ENCODE assay signal across 15 cellular contexts in genomic region chr13:70380809-70381208, GRCh38.
DNase-seq lines count a peak whose midpoint lies in the region; ATAC-seq, FAIRE-seq and TF ChIP-seq lines count a peak whose summit lies in the region.
"Had no signal": no experiment of that assay in that cellular context is flagged by ENCODE, and none has a peak within 500 bp of the region (broad histone marks: within the 10 kb centered on the region; RNA-seq: fewer than 3 reads in every experiment).

No MANE protein-coding gene starts in this region.

- intact Hi-C loops in right lobe of liver (cut with DNase I), result no loop called here
- intact Hi-C loops in HepG2 (cut with micrococcal nuclease; ENCODE audit: unreplicated experiment), result no loop called here
- intact Hi-C loops in mucosa of descending colon (cut with DNase I, micrococcal nuclease), result no loop called here

- POLR2A ChIA-PET in HepG2 (lab: Yijun Ruan, JAX), result no interaction called here

- TF ChIP-seq POLR2A in right lobe of liver (IDR thresholded peaks at IDR 0.05) (no peak), HepG2 (IDR thresholded peaks at IDR 0.05; ENCODE audit: insufficient read depth in 1 of 2, low read depth in 2 of 2, low read length in 2 of 2) (no peak)

- no peaks in the 10 kb centered on the region for H4K20me1 ChIP-seq in HepG2 (ENCODE audit: insufficient read depth, low read length)
- H4K20me1 ChIP-seq: BLaER1 had no signal

- no peak overlapping the region for H3K9ac ChIP-seq in HepG2 (ENCODE audit: insufficient read depth, low read depth, low read length)
- H3K9ac ChIP-seq: BLaER1 had no signal

- no peaks in the 10 kb centered on the region for H3K4me1 ChIP-seq in right lobe of liver
- H3K4me1 ChIP-seq in HepG2 (ENCODE audit: insufficient read depth, low read length), result no peaks in the 10 kb centered on the region
- H3K4me1 ChIP-seq in mucosa of descending colon (ENCODE audit: low read depth), result no peaks in the 10 kb centered on the region
- H3K4me1 ChIP-seq: BLaER1 had no signal

- no TSS peak for BruUV-seq in HepG2 (replicated peaks; lab: Mats Ljungman, UMichigan)

- H3K4me1 Mint-ChIP-seq in stimulated activated naive CD8-positive, alpha-beta T cell treated with anti-CD3 and anti-CD28 coated beads, Interleukin-15, amount 100 ng/mL, for 72 hours, result no peaks in the 10 kb centered on the region
- H3K4me1 Mint-ChIP-seq: CD4-positive, CD25-positive, alpha-beta regulatory T cell had no signal

- no peak for DNase-seq in right lobe of liver
- no peak for DNase-seq in HepG2 (ENCODE audit: low spot score)
- DNase-seq in NCI-H82 treated with DMSO at 0.1 percent for 48 hours (lab: John Stamatoyannopoulos, UW; ENCODE audit: unreplicated experiment), result peak; percentile 29
- DNase-seq in mucosa of descending colon, result peak in 1 of 3 donors; percentile 13
- DNase-seq in stimulated activated naive CD8-positive, alpha-beta T cell treated with anti-CD3 and anti-CD28 coated beads, Interleukin-15, amount 100 ng/mL, for 72 hours, result no peak
- no peak for DNase-seq in retina
- DNase-seq: 8988T; AML-193; CD4-positive, CD25-positive, alpha-beta regulatory T cell; DMS53; GF-D8; HCEC 1CT; HFFc6 had no signal

- no peak overlapping the region for H2AFZ ChIP-seq in HepG2 (ENCODE audit: low read length)

- H3K27ac Mint-ChIP-seq in stimulated activated naive CD8-positive, alpha-beta T cell treated with anti-CD3 and anti-CD28 coated beads, Interleukin-15, amount 100 ng/mL, for 72 hours, result no peak overlapping the region
- H3K27ac Mint-ChIP-seq: CD4-positive, CD25-positive, alpha-beta regulatory T cell; HFFc6 had no signal

- H3K9me3 ChIP-seq in right lobe of liver, result no peaks in the 10 kb centered on the region
- no peaks in the 10 kb centered on the region for H3K9me3 ChIP-seq in HepG2 (ENCODE audit: low read length)
- H3K9me3 ChIP-seq in mucosa of descending colon, result no peaks in the 10 kb centered on the region
- H3K9me3 ChIP-seq: BLaER1 had no signal

- no peaks in the 10 kb centered on the region for H3K9me3 Mint-ChIP-seq in stimulated activated naive CD8-positive, alpha-beta T cell treated with anti-CD3 and anti-CD28 coated beads, Interleukin-15, amount 100 ng/mL, for 72 hours

- no peak for TF ChIP-seq RAD21 in HepG2 (CRISPR knock-in tag; IDR thresholded peaks at IDR 0.05)

- in situ Hi-C loops in HepG2 (cut with HindIII; ENCODE audit: extremely low pct_ligation_motif_present, low pct_unique_long_range_greater_than_20kb), result no loop called here

- H3K4me3 Mint-ChIP-seq in stimulated activated naive CD8-positive, alpha-beta T cell treated with anti-CD3 and anti-CD28 coated beads, Interleukin-15, amount 100 ng/mL, for 72 hours, result no peak overlapping the region
- H3K4me3 Mint-ChIP-seq: CD4-positive, CD25-positive, alpha-beta regulatory T cell; HFFc6 had no signal

- FAIRE-seq in HepG2 (lab: Jason Lieb, UNC), result no peak

- TF ChIP-seq CTCF in right lobe of liver (IDR thresholded peaks at IDR 0.05) (no peak), HepG2 (CRISPR knock-in tag; IDR thresholded peaks at IDR 0.05) (no peak), mucosa of descending colon (IDR thresholded peaks at IDR 0.05) (no peak)

- H3K4me3 ChIP-seq in right lobe of liver, result no peak overlapping the region
- H3K4me3 ChIP-seq in HepG2 (replicated peaks in 1 of 3; ENCODE audit: insufficient read depth in 1 of 3, low read depth in 2 of 3, low read length in 3 of 3), result no peak overlapping the region
- H3K4me3 ChIP-seq in mucosa of descending colon, result no peak overlapping the region
- H3K4me3 ChIP-seq: BLaER1 had no signal

- peak; percentile 36 to 94 (median 49) for ATAC-seq in right lobe of liver
- no peak for ATAC-seq in HepG2
- peak; percentile 91 for ATAC-seq in mucosa of descending colon
- ATAC-seq in stimulated activated naive CD8-positive, alpha-beta T cell treated with anti-CD3 and anti-CD28 coated beads, Interleukin-15, amount 100 ng/mL, for 72 hours, result no peak
- ATAC-seq in HG02884 (IDR thresholded peaks at IDR 0.05; ENCODE audit: unreplicated experiment), result no peak

- H3K27me3 ChIP-seq in right lobe of liver, result no peaks in the 10 kb centered on the region
- no peaks in the 10 kb centered on the region for H3K27me3 ChIP-seq in HepG2 (ENCODE audit: control insufficient read depth in 1 of 2, insufficient read depth in 2 of 2, low read length in 2 of 2)
- H3K27me3 ChIP-seq: BLaER1 had no signal

- no peaks in the 10 kb centered on the region for H3K36me3 ChIP-seq in right lobe of liver
- no peaks in the 10 kb centered on the region for H3K36me3 ChIP-seq in HepG2 (replicated peaks in 1 of 2; ENCODE audit: control insufficient read depth in 1 of 2, insufficient read depth in 2 of 2, low read length in 2 of 2)
- H3K36me3 ChIP-seq in mucosa of descending colon (ENCODE audit: low read depth), result no peaks in the 10 kb centered on the region
- H3K36me3 ChIP-seq: BLaER1 had no signal

- no peak overlapping the region for H3K4me2 ChIP-seq in HepG2 (ENCODE audit: low read depth, low read length)
- H3K4me2 ChIP-seq: BLaER1 had no signal

- no peaks in the 10 kb centered on the region for H3K27me3 Mint-ChIP-seq in stimulated activated naive CD8-positive, alpha-beta T cell treated with anti-CD3 and anti-CD28 coated beads, Interleukin-15, amount 100 ng/mL, for 72 hours
- H3K27me3 Mint-ChIP-seq: CD4-positive, CD25-positive, alpha-beta regulatory T cell had no signal

- CTCF ChIA-PET in HepG2 (lab: Yijun Ruan, JAX; ENCODE audit: low intra/inter-chr PET ratio, low total read pairs), result no interaction called here

- H3K79me2 ChIP-seq in HepG2 (ENCODE audit: insufficient read depth, low read length), result no peaks in the 10 kb centered on the region

- WGBS in right lobe of liver (ENCODE audit: insufficient coverage, low coverage, low lambda C conversion rate, missing lambda C conversion rate), result 33% methylated on average over 2 of the region's 2 CpGs
- WGBS in HepG2 (ENCODE audit: low lambda C conversion rate), result 17% methylated on average over 2 of the region's 2 CpGs

- H3K27ac ChIP-seq in right lobe of liver (no peak overlapping the region), HepG2 (ENCODE audit: extremely low read length, insufficient read depth, low read length) (no peak overlapping the region)
- H3K27ac ChIP-seq: BLaER1 had no signal

- TF ChIP-seq EP300 in HepG2 (IDR thresholded peaks at IDR 0.05; ENCODE audit: low read depth in 2 of 2, low read length in 2 of 2) (no peak), HepG2 (CRISPR knock-in tag; IDR thresholded peaks at IDR 0.05; ENCODE audit: borderline replicate concordance) (no peak)

TF ChIP-seq in HepG2, 621 proteins besides CTCF, POLR2A, EP300 and RAD21 (continues in another document):
- TF ChIP-seq TOPORS (CRISPR knock-in tag; IDR thresholded peaks at IDR 0.05) (no peak), PHF21A (CRISPR knock-in tag; IDR thresholded peaks at IDR 0.05) (no peak), NCOA2 (CRISPR knock-in tag; IDR thresholded peaks at IDR 0.05) (no peak), MLXIP (CRISPR knock-in tag; IDR thresholded peaks at IDR 0.05; ENCODE audit: borderline replicate concordance) (no peak), ZFP36L2 (CRISPR knock-in tag; IDR thresholded peaks at IDR 0.05) (no peak), SSRP1 (CRISPR knock-in tag; IDR thresholded peaks at IDR 0.05) (no peak), PRPF4 (IDR thresholded peaks at IDR 0.05; ENCODE audit: low read depth, low read length, poor library complexity, severe bottlenecking) (no peak), ZNF17 (CRISPR knock-in tag; IDR thresholded peaks at IDR 0.05) (no peak), ZBTB14 (CRISPR knock-in tag; IDR thresholded peaks at IDR 0.05) (no peak), KDM4B (CRISPR knock-in tag; IDR thresholded peaks at IDR 0.05) (no peak), FOXO1 (CRISPR knock-in tag; IDR thresholded peaks at IDR 0.05) (no peak)

Comparison
In these comparisons a context has a peak if more than half of its experiments do, and no peak if none do; other contexts are left out.
1. ATAC-seq: peak in right lobe of liver (4 of 4) and mucosa of descending colon (single experiment); none in HepG2 (single experiment), stimulated activated naive CD8-positive, alpha-beta T cell treated with anti-CD3 and anti-CD28 coated beads, Interleukin-15, amount 100 ng/mL, for 72 hours (single experiment) and HG02884 (single experiment).